9 cellular contexts compared by ENCODE assay signal in genomic region chrX:153953342-153953830, GRCh38. TPM values are rescaled to one million over a fixed set of nuclear protein-coding genes. Genes with fewer than 3 reads are reported as not detected.
A peak's percentile ranks its signal among the peaks of the same experiment; 100 is the strongest.
DNase-seq lines count a peak whose midpoint lies in the region; ATAC-seq lines count a peak whose summit lies in the region.
"Had no signal": no experiment of that assay in that cellular context is flagged by ENCODE, and none has a peak within 500 bp of the region (broad histone marks: within the 10 kb centered on the region; RNA-seq: fewer than 3 reads in every experiment).

No MANE protein-coding gene starts in this region.

- DNase-seq in GDM1 (lab: John Stamatoyannopoulos, UW) = peak; percentile 45
- DNase-seq in SJCRH30 = peak; percentile 34 to 58
- peak; percentile 79 for DNase-seq in activated naive CD4-positive, alpha-beta T cell treated with Interleukin-2 at 50 U/mL for 16 hours
- peak; percentile 42 to 88 (median 78) for DNase-seq in head of caudate nucleus
- DNase-seq in posterior vena cava (ENCODE audit: low spot score) = peak; percentile 95
- DNase-seq in ureter (ENCODE audit: low spot score) = peak; percentile 80

- H3K27me3 ChIP-seq in SJCRH30 = no peaks in the 10 kb centered on the region

- H3K4me3 ChIP-seq in SJCRH30 = no peak overlapping the region

- ATAC-seq in HG03354 (IDR thresholded peaks at IDR 0.05; ENCODE audit: poor library complexity, severe bottlenecking, unreplicated experiment) (peak; percentile 78), GM19397 (IDR thresholded peaks at IDR 0.05; ENCODE audit: unreplicated experiment) (no peak)

- H3K27ac ChIP-seq in SJCRH30 = no peak overlapping the region
- H3K27ac ChIP-seq: epithelial cell of prostate had no signal

- no peaks in the 10 kb centered on the region for H3K4me1 ChIP-seq in SJCRH30

- peaks cover 43% of the 10 kb centered on the region for H3K36me3 ChIP-seq in SJCRH30

- H3K9me3 ChIP-seq in SJCRH30 (replicated peaks) = no peaks in the 10 kb centered on the region

- intact Hi-C loops in head of caudate nucleus (cut with DNase I) = no loop called here
- intact Hi-C loops in posterior vena cava (cut with DNase I) = loop anchor here in 1 of 2 donors (2.0 to 10.0 kb wide), 2 partner anchors 189 to 999 kb away; partner anchors contain the start of gene PLXNB3

RNA-seq across cellular contexts. Expression of gene RENBP, which starts 8.9 kb away (rescaled TPM):
- total RNA-seq in SJCRH30 (2014; rRNA removed; shearing (Covaris generic)) = 0.18 TPM in 1 of 2 replicates, not detected in the other
- total RNA-seq in posterior vena cava = 10 to 100 TPM; 11.4 to 17.6 TPM
- 7.4 TPM for total RNA-seq in ureter

RNA-seq across cellular contexts. Expression of gene HCFC1, which starts 18.2 kb away (rescaled TPM):
- total RNA-seq in SJCRH30 (2014; rRNA removed; shearing (Covaris generic)) = 55.6 and 56.9 TPM in 2 replicates
- total RNA-seq in posterior vena cava (10 to 100 TPM; 36.9 to 44.6 TPM), ureter (73.9 TPM)

RNA-seq across cellular contexts. Expression of gene NAA10, which starts 18.5 kb away (rescaled TPM):
- total RNA-seq in SJCRH30 (2014; rRNA removed; shearing (Covaris generic)) = 58.6 and 69.6 TPM in 2 replicates
- total RNA-seq in posterior vena cava (10 to 100 TPM; 69.4 to 75.4 TPM), ureter (83.7 TPM)

RNA-seq across cellular contexts. Expression of gene TMEM187, which starts 19.2 kb away (rescaled TPM):
- total RNA-seq in SJCRH30 (2014; rRNA removed; shearing (Covaris generic)) = 0.97 and 1.7 TPM in 2 replicates
- total RNA-seq in posterior vena cava = 1 to 10 TPM; 6.9 to 9.3 TPM
- 12.8 TPM for total RNA-seq in ureter

RNA-seq across cellular contexts. Expression of gene ARHGAP4, which starts 27.3 kb away (rescaled TPM):
- total RNA-seq in SJCRH30 (2014; rRNA removed; shearing (Covaris generic)) = 7.7 and 8.2 TPM in 2 replicates
- total RNA-seq in posterior vena cava (10 to 100 TPM; 36.3 to 47.1 TPM), ureter (43.7 TPM)

Comparison
In these comparisons a context has a peak if more than half of its experiments do, and no peak if none do; other contexts are left out.
1. DNase-seq: peak in every context shown above with its lines; median percentile 95 in posterior vena cava; 80 in ureter; 79 in activated naive CD4-positive, alpha-beta T cell treated with Interleukin-2 at 50 U/mL for 16 hours; 78 in head of caudate nucleus; 46 in SJCRH30; 45 in GDM1.